Comparison of ENCODE assay signal across 1 cellular context in the genomic region with DNA sequence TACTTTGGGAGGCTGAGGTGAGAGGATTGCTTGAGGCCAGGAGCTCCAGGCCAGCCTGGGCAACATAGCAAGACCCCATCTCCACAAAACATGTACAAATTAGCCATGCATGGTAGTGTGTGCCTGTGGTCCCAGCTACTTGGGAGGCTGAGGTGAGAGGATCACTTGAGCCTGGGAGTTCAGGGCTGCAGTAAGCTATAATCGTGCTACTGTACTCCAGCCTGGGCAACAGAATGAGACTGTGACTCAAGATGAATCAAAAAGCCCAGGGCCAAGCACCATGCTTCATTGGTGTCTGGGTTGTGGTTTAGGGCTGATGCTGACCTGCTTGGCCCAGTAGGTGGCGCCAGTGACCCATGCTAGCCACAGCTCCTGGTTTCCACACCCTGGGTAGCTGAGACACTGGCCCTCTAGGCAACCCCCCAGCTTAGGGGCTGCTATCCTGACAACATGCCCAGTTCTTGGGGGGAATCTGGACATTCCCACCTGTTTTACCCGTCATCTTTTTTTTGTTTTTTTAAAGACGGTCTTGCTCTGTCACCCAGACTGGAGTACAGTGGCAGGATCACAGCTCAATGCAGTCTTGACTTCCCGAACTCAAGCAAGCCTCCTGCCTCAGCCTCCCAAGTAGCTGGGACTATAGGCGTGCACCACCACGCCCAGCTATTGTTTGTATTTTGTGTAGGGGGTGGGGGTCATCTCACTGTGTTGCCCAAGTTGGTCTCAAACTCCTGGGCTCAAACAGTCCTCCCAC.
A peak's percentile ranks its signal among the peaks of the same experiment; 100 is the strongest.
TF ChIP-seq lines count a peak whose summit lies in the region.

No MANE protein-coding gene starts in this region.

TF ChIP-seq in PFSK-1, 5 proteins besides CTCF, POLR2A, EP300 and RAD21 (continued from another document):
- no peak for TF ChIP-seq TAF1 (IDR thresholded peaks at IDR 0.05; ENCODE audit: borderline replicate concordance, insufficient read depth, low read length)
- peak; percentile 54 for TF ChIP-seq FOXP2 (optimal IDR thresholded peaks at IDR 0.05; ENCODE audit: borderline replicate concordance, extremely low read depth, extremely low read length, insufficient read depth)
